In genomic region chr5:44681906-44682305, GRCh38 we compare ENCODE assay signal across 5 cellular contexts.
"Had no signal": no experiment of that assay in that cellular context is flagged by ENCODE, and none has a peak within 500 bp of the region (broad histone marks: within the 10 kb centered on the region; RNA-seq: fewer than 3 reads in every experiment).

No MANE protein-coding gene starts in this region.

- H3K9me3 Mint-ChIP-seq: IgD-negative memory B cell had no signal

- H3K4me3 Mint-ChIP-seq: HFFc6, IgD-negative memory B cell had no signal

- DNase-seq: GM23248, GOT3, H7, HFFc6 had no signal

- H3K27ac Mint-ChIP-seq: HFFc6, IgD-negative memory B cell had no signal

- H3K4me1 Mint-ChIP-seq: IgD-negative memory B cell had no signal

- H3K27me3 Mint-ChIP-seq: IgD-negative memory B cell had no signal
